Comparison of ENCODE assay signal across 25 cellular contexts in genomic region chr1:201332616-201333335, GRCh38. TPM values are rescaled to one million over a fixed set of nuclear protein-coding genes. Genes with fewer than 3 reads are reported as not detected.
"Had no signal": no experiment of that assay in that cellular context is flagged by ENCODE, and none has a peak within 500 bp of the region (broad histone marks: within the 10 kb centered on the region; RNA-seq: fewer than 3 reads in every experiment).

No MANE protein-coding gene starts in this region.

- H3K4me3 ChIP-seq: esophagus squamous epithelium, gastroesophageal sphincter, mucosa of descending colon, neural progenitor cell, ovary, right lobe of liver, vagina had no signal

- ATAC-seq: effector memory CD8-positive, alpha-beta T cell; gastroesophageal sphincter; left colon; left ventricle myocardium superior; mucosa of descending colon; natural killer cell treated with Interleukin-12 subunit alpha and Interleukin-12 subunit beta and Interleukin-15 and Interleukin-18, amount 100 ng/mL, for 72 hours; right lobe of liver; stimulated activated naive B cell treated with anti-CD40 and anti-IgM and Interleukin-4, amounts not matched to agents 10 μg/mL and 1 μg/mL and 100 μg/mL, for 72 hours; stimulated activated naive CD8-positive, alpha-beta T cell treated with anti-CD3 and anti-CD28 coated beads, Interleukin-15, amount 100 ng/mL, for 72 hours had no signal

- H3K27ac Mint-ChIP-seq: dendritic cell treated with granulocyte-macrophage colony-stimulating factor and Interleukin-4, amounts not matched to agents 40 ng/mL and 50 ng/mL, for 4 days; effector memory CD8-positive, alpha-beta T cell; immature natural killer cell; natural killer cell treated with Interleukin-12 subunit alpha and Interleukin-12 subunit beta and Interleukin-15 and Interleukin-18, amount 100 ng/mL, for 72 hours; neural progenitor cell; progenitor cell of endocrine pancreas; stimulated activated naive B cell treated with anti-CD40 and anti-IgM and Interleukin-4, amounts not matched to agents 10 μg/mL and 1 μg/mL and 100 μg/mL, for 72 hours had no signal

- H3K36me3 ChIP-seq: gastroesophageal sphincter, neural progenitor cell, ovary, right lobe of liver, vagina had no signal

- H3K9me3 ChIP-seq: esophagus squamous epithelium, gastroesophageal sphincter, mucosa of descending colon, ovary, right lobe of liver, vagina had no signal

- H3K27me3 ChIP-seq: esophagus squamous epithelium, gastroesophageal sphincter, neural progenitor cell, ovary, right lobe of liver, vagina had no signal

- H3K36me3 Mint-ChIP-seq: immature natural killer cell; natural killer cell treated with Interleukin-12 subunit alpha and Interleukin-12 subunit beta and Interleukin-15 and Interleukin-18, amount 100 ng/mL, for 72 hours; neural progenitor cell; stimulated activated naive B cell treated with anti-CD40 and anti-IgM and Interleukin-4, amounts not matched to agents 10 μg/mL and 1 μg/mL and 100 μg/mL, for 72 hours had no signal

- H3K27ac ChIP-seq: gastroesophageal sphincter, neural progenitor cell, ovary, right lobe of liver, vagina had no signal

- H3K4me1 ChIP-seq: gastroesophageal sphincter, right lobe of liver had no signal

- H3K4me1 Mint-ChIP-seq: immature natural killer cell; stimulated activated naive B cell treated with anti-CD40 and anti-IgM and Interleukin-4, amounts not matched to agents 10 μg/mL and 1 μg/mL and 100 μg/mL, for 72 hours; stimulated activated naive CD8-positive, alpha-beta T cell treated with anti-CD3 and anti-CD28 coated beads, Interleukin-15, amount 100 ng/mL, for 72 hours had no signal

- FAIRE-seq: colon, keratinocyte had no signal

- DNase-seq: effector memory CD8-positive, alpha-beta T cell; esophagus squamous epithelium; foreskin fibroblast; immature natural killer cell; left colon; left ventricle myocardium superior; mammary epithelial cell; mucosa of descending colon; nucleus accumbens; ovary; stimulated activated CD4-positive, alpha-beta T cell treated with anti-CD3 and anti-CD28 coated beads, Interleukin-2, amount 100 ng/mL, for 24 hours; stimulated activated CD4-positive, alpha-beta T cell treated with anti-CD3 and anti-CD28 coated beads, Interleukin-4, amount 100 ng/mL, for 4 hours; stimulated activated naive B cell treated with anti-CD40 and anti-IgM and Interleukin-4, amounts not matched to agents 10 μg/mL and 1 μg/mL and 100 μg/mL, for 72 hours; stimulated activated naive CD8-positive, alpha-beta T cell treated with anti-CD3 and anti-CD28 coated beads, Interleukin-15, amount 100 ng/mL, for 72 hours; substantia nigra; trophoblast cell had no signal

- H3K9me3 Mint-ChIP-seq: dendritic cell treated with granulocyte-macrophage colony-stimulating factor and Interleukin-4, amounts not matched to agents 40 ng/mL and 50 ng/mL, for 4 days; effector memory CD8-positive, alpha-beta T cell; immature natural killer cell; natural killer cell treated with Interleukin-12 subunit alpha and Interleukin-12 subunit beta and Interleukin-15 and Interleukin-18, amount 100 ng/mL, for 72 hours; neural progenitor cell; stimulated activated naive B cell treated with anti-CD40 and anti-IgM and Interleukin-4, amounts not matched to agents 10 μg/mL and 1 μg/mL and 100 μg/mL, for 72 hours; stimulated activated naive CD8-positive, alpha-beta T cell treated with anti-CD3 and anti-CD28 coated beads, Interleukin-15, amount 100 ng/mL, for 72 hours had no signal

- H3K27me3 Mint-ChIP-seq: dendritic cell treated with granulocyte-macrophage colony-stimulating factor and Interleukin-4, amounts not matched to agents 40 ng/mL and 50 ng/mL, for 4 days; natural killer cell treated with Interleukin-12 subunit alpha and Interleukin-12 subunit beta and Interleukin-15 and Interleukin-18, amount 100 ng/mL, for 72 hours; stimulated activated naive CD8-positive, alpha-beta T cell treated with anti-CD3 and anti-CD28 coated beads, Interleukin-15, amount 100 ng/mL, for 72 hours had no signal

- H3K4me3 Mint-ChIP-seq: dendritic cell treated with granulocyte-macrophage colony-stimulating factor and Interleukin-4, amounts not matched to agents 40 ng/mL and 50 ng/mL, for 4 days; effector memory CD8-positive, alpha-beta T cell; immature natural killer cell; natural killer cell treated with Interleukin-12 subunit alpha and Interleukin-12 subunit beta and Interleukin-15 and Interleukin-18, amount 100 ng/mL, for 72 hours; neural progenitor cell; stimulated activated naive B cell treated with anti-CD40 and anti-IgM and Interleukin-4, amounts not matched to agents 10 μg/mL and 1 μg/mL and 100 μg/mL, for 72 hours; stimulated activated naive CD8-positive, alpha-beta T cell treated with anti-CD3 and anti-CD28 coated beads, Interleukin-15, amount 100 ng/mL, for 72 hours had no signal

RNA-seq across cellular contexts. Expression of gene TNNT2, which starts 44.7 kb away (rescaled TPM):
- total RNA-seq: natural killer cell treated with Interleukin-12 subunit alpha and Interleukin-12 subunit beta and Interleukin-15 and Interleukin-18, amount 100 ng/mL, for 72 hours had no signal
- polyA plus RNA-seq: immature natural killer cell had no signal

RNA-seq across cellular contexts. Expression of gene PKP1, which starts 49.5 kb away (rescaled TPM):
- total RNA-seq: natural killer cell treated with Interleukin-12 subunit alpha and Interleukin-12 subunit beta and Interleukin-15 and Interleukin-18, amount 100 ng/mL, for 72 hours; progenitor cell of endocrine pancreas; right lobe of liver had no signal
- polyA plus RNA-seq: immature natural killer cell had no signal
